Comparison of ENCODE assay signal across 4 cellular contexts in the genomic region with DNA sequence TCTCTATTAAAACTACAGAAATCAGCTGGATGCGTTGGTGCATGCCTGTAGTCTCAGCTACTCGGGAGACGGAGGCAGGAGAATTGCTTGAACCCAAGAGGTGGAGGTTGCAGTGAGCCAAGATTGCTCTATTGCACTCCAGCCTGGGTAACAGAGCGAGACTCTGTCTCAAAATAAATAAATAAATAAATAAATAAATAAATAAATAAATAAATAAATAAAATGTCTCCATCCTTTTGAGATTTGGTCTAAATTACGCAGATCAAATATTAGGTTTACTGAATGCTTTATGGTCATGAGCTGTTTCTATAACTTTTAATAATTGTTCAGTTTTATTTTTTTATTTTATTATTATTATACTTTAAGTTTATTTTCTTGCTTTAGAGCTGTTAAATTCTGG.
DNase-seq lines count a peak whose midpoint lies in the region; ATAC-seq, FAIRE-seq and TF ChIP-seq lines count a peak whose summit lies in the region.
"Not testable (repeated sequence)": the region's sequence is repeated elsewhere in the genome, so short reads cannot be mapped to it uniquely, and the experiment has no call there.

No MANE protein-coding gene starts in this region.

- not testable (repeated sequence) for ATAC-seq in A549

- TF ChIP-seq POLR2A in A549 (IDR thresholded peaks at IDR 0.05; ENCODE audit: low read length) = not testable (repeated sequence)

- WGBS in A549 (ENCODE audit: missing lambda C conversion rate) = 13% methylated on average over 5 of the region's 5 CpGs

- CTCF ChIA-PET in A549 (lab: Yijun Ruan, JAX) = not testable (repeated sequence)
- CTCF ChIA-PET in HEK293 (lab: Yijun Ruan, JAX) = interaction anchor here (0.7 kb wide), 1 partner anchor 14 kb away, joined by 4 read pairs; no protein-coding TSS in a partner anchor

- not testable (repeated sequence) for H3K4me2 ChIP-seq in A549

- not testable (repeated sequence) for H3K4me1 ChIP-seq in A549; HEK293 (ENCODE audit: control insufficient read depth, insufficient read depth, low read length); kidney (ENCODE audit: control insufficient read depth in 1 of 2, insufficient read depth in 1 of 2, low read depth in 1 of 2, low read length in 2 of 2)

- TF ChIP-seq CTCF in A549 (IDR thresholded peaks at IDR 0.05); HEK293 (tag by site-specific recombination; IDR thresholded peaks at IDR 0.05); kidney (IDR thresholded peaks at IDR 0.05; ENCODE audit: borderline replicate concordance, extremely low read depth, insufficient read depth): not testable (repeated sequence)

- not testable (repeated sequence) for H3K27ac ChIP-seq in A549; HEK293 (ENCODE audit: extremely low read depth, low read depth, low read length); kidney (ENCODE audit: low read depth in 2 of 2, low read length in 2 of 2)

- H3K9ac ChIP-seq in kidney (ENCODE audit: low read length in 2 of 2) = not testable (repeated sequence)

- intact Hi-C loops in kidney (cut with DNase I) = not testable (repeated sequence)

- not testable (repeated sequence) for TF ChIP-seq RAD21 in A549 (conservative IDR thresholded peaks at IDR 0.05 in 1 of 2, IDR thresholded peaks at IDR 0.05 in 1 of 2)

- not testable (repeated sequence) for H3K4me3 ChIP-seq in A549; HEK293 (ENCODE audit: low read depth, low read length); kidney (ENCODE audit: low read length in 2 of 2)

- H3K36me3 ChIP-seq in HEK293 (ENCODE audit: control insufficient read depth in 2 of 2, insufficient read depth in 1 of 2, low read length in 2 of 2); kidney (ENCODE audit: control insufficient read depth in 1 of 2, insufficient read depth in 2 of 2, low read length in 2 of 2): not testable (repeated sequence)

- H3K9me3 ChIP-seq in A549; HEK293 (ENCODE audit: control insufficient read depth, insufficient read depth, low read depth, low read length); kidney (ENCODE audit: control insufficient read depth in 1 of 2, low read length in 2 of 2): not testable (repeated sequence)

- POLR2A ChIA-PET in A549 (lab: Yijun Ruan, JAX); HEK293 (lab: Yijun Ruan, JAX): not testable (repeated sequence)

- FAIRE-seq in A549 (lab: Jason Lieb, UNC) = not testable (repeated sequence)
- FAIRE-seq in frontal cortex (lab: Jason Lieb, UNC) (peak; percentile 15), kidney (lab: Jason Lieb, UNC) (peak; percentile 3)

- not testable (repeated sequence) for DNase-seq in A549 (ENCODE audit: low read depth in 1 of 2, low spot score in 1 of 2); frontal cortex (ENCODE audit: low spot score in 2 of 2); kidney

- not testable (repeated sequence) for TF ChIP-seq EP300 in A549 (IDR thresholded peaks at IDR 0.05)

TF ChIP-seq in A549, 52 proteins besides CTCF, POLR2A, EP300 and RAD21:
- TF ChIP-seq ZC3H11A (IDR thresholded peaks at IDR 0.05) = peak; percentile 45
TF ChIP-seq in A549: peak in this region for 1; not testable (repeated sequence) for 51.

TF ChIP-seq in HEK293, 187 proteins besides CTCF, POLR2A, EP300 and RAD21 (continues in another document):
- TF ChIP-seq, protein P1, sequence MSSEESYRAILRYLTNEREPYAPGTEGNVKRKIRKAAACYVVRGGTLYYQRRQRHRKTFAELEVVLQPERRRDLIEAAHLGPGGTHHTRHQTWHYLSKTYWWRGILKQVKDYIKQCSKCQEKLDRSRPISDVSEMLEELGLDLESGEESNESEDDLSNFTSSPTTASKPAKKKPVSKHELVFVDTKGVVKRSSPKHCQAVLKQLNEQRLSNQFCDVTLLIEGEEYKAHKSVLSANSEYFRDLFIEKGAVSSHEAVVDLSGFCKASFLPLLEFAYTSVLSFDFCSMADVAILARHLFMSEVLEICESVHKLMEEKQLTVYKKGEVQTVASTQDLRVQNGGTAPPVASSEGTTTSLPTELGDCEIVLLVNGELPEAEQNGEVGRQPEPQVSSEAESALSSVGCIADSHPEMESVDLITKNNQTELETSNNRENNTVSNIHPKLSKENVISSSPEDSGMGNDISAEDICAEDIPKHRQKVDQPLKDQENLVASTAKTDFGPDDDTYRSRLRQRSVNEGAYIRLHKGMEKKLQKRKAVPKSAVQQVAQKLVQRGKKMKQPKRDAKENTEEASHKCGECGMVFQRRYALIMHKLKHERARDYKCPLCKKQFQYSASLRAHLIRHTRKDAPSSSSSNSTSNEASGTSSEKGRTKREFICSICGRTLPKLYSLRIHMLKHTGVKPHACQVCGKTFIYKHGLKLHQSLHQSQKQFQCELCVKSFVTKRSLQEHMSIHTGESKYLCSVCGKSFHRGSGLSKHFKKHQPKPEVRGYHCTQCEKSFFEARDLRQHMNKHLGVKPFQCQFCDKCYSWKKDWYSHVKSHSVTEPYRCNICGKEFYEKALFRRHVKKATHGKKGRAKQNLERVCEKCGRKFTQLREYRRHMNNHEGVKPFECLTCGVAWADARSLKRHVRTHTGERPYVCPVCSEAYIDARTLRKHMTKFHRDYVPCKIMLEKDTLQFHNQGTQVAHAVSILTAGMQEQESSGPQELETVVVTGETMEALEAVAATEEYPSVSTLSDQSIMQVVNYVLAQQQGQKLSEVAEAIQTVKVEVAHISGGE (tag by site-specific recombination; conservative IDR thresholded peaks at IDR 0.05; ENCODE audit: low read depth) = peak; percentile 79
- TF ChIP-seq ZBTB8A (tag by site-specific recombination; IDR thresholded peaks at IDR 0.05) = peak; percentile 72
- TF ChIP-seq ZNF560 (tag by site-specific recombination; IDR thresholded peaks at IDR 0.05; ENCODE audit: borderline replicate concordance) = peak; percentile 46; the same call in 1 of the 2 replicates
- TF ChIP-seq ZNF292 (tag by site-specific recombination; IDR thresholded peaks at IDR 0.05; ENCODE audit: borderline replicate concordance, low read depth) = 0 out of 2 replicates have a peak, but pooled peaks have one; percentile 18
- TF ChIP-seq ZXDB (tag by site-specific recombination; IDR thresholded peaks at IDR 0.05) = peak; percentile 69; the same call in 1 of the 2 replicates
- TF ChIP-seq ZNF433 (tag by site-specific recombination; IDR thresholded peaks at IDR 0.05; ENCODE audit: low read depth) = peak; percentile 34; the same call in 1 of the 2 replicates
- TF ChIP-seq, protein P2, sequence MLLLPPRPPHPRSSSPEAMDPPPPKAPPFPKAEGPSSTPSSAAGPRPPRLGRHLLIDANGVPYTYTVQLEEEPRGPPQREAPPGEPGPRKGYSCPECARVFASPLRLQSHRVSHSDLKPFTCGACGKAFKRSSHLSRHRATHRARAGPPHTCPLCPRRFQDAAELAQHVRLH (tag by site-specific recombination; IDR thresholded peaks at IDR 0.05) = peak; percentile 50; the same call in 1 of the 2 replicates
- peak; percentile 33; the same call in 1 of the 2 replicates for TF ChIP-seq ZNF629 (tag by site-specific recombination; IDR thresholded peaks at IDR 0.05)
- TF ChIP-seq ZNF354C (tag by site-specific recombination; IDR thresholded peaks at IDR 0.05; ENCODE audit: borderline replicate concordance, low read depth) = 0 out of 2 replicates have a peak, but pooled peaks have one; percentile 75
- TF ChIP-seq ZNF394 (tag by site-specific recombination; IDR thresholded peaks at IDR 0.05; ENCODE audit: borderline replicate concordance) = peak; percentile 91; the same call in 1 of the 2 replicates
- peak; percentile 79 for TF ChIP-seq ZNF510 (tag by site-specific recombination; IDR thresholded peaks at IDR 0.05; ENCODE audit: insufficient replicate concordance)
- TF ChIP-seq ZNF202 (tag by site-specific recombination; IDR thresholded peaks at IDR 0.05; ENCODE audit: borderline replicate concordance) = peak; percentile 81; the same call in 1 of the 2 replicates
- TF ChIP-seq, protein P3, sequence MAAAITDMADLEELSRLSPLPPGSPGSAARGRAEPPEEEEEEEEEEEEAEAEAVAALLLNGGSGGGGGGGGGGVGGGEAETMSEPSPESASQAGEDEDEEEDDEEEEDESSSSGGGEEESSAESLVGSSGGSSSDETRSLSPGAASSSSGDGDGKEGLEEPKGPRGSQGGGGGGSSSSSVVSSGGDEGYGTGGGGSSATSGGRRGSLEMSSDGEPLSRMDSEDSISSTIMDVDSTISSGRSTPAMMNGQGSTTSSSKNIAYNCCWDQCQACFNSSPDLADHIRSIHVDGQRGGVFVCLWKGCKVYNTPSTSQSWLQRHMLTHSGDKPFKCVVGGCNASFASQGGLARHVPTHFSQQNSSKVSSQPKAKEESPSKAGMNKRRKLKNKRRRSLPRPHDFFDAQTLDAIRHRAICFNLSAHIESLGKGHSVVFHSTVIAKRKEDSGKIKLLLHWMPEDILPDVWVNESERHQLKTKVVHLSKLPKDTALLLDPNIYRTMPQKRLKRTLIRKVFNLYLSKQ (tag by site-specific recombination; IDR thresholded peaks at IDR 0.05; ENCODE audit: borderline replicate concordance) = 0 out of 2 replicates have a peak, but pooled peaks have one; percentile 47
- TF ChIP-seq GLI2 (tag by site-specific recombination; IDR thresholded peaks at IDR 0.05; ENCODE audit: borderline replicate concordance, low read depth) = peak; percentile 22; the same call in 1 of the 2 replicates
- peak; percentile 85; the same call in 1 of the 2 replicates for TF ChIP-seq ZNF140 (tag by site-specific recombination; IDR thresholded peaks at IDR 0.05)
- 0 out of 2 replicates have a peak, but pooled peaks have one; percentile 22 for TF ChIP-seq ZNF266 (tag by site-specific recombination; IDR thresholded peaks at IDR 0.05; ENCODE audit: low read depth)
